Comparison of ENCODE assay signal across 8 cellular contexts in genomic region chr11:73980001-73980960, GRCh38. TPM values are rescaled to one million over a fixed set of nuclear protein-coding genes. Genes with fewer than 3 reads are reported as not detected.
DNase-seq lines count a peak whose midpoint lies in the region; ATAC-seq and TF ChIP-seq lines count a peak whose summit lies in the region.

No MANE protein-coding gene starts in this region.

- H3K9me3 ChIP-seq in gastrocnemius medialis: no peaks in the 10 kb centered on the region

- peaks cover 0 to 47% of the 10 kb centered on the region in 2 donors for H3K36me3 ChIP-seq in gastrocnemius medialis

- H3K4me3 Mint-ChIP-seq in activated CD8-positive, alpha-beta memory T cell treated with anti-CD3 and anti-CD28 coated beads, Interleukin-2, amount 10 ng/mL, durations not matched to agents 7 days and 5 days: peak overlapping the region; percentile 93

- no peaks in the 10 kb centered on the region for H3K27me3 ChIP-seq in foreskin keratinocyte
- no peaks in the 10 kb centered on the region for H3K27me3 ChIP-seq in gastrocnemius medialis

- H3K9me3 Mint-ChIP-seq in activated CD8-positive, alpha-beta memory T cell treated with anti-CD3 and anti-CD28 coated beads, Interleukin-2, amount 10 ng/mL, durations not matched to agents 7 days and 5 days (ENCODE audit: low read depth): no peaks in the 10 kb centered on the region

- H3K4me3 ChIP-seq in gastrocnemius medialis: peak overlapping the region in 2 of 4 donors; percentile 66 to 78

- in situ Hi-C loops in gastrocnemius medialis (cut with MboI; ENCODE audit: low sequenced_read_pairs in 4 of 4): no loop called here

- no peak for TF ChIP-seq CTCF in foreskin keratinocyte (conservative IDR thresholded peaks at IDR 0.05)
- TF ChIP-seq CTCF in gastrocnemius medialis (IDR thresholded peaks at IDR 0.05 in 4 of 5, conservative IDR thresholded peaks at IDR 0.05 in 1 of 5): no peak

- H3K27ac Mint-ChIP-seq in activated CD8-positive, alpha-beta memory T cell treated with anti-CD3 and anti-CD28 coated beads, Interleukin-2, amount 10 ng/mL, durations not matched to agents 7 days and 5 days: peak overlapping the region; percentile 97

- CTCF ChIA-PET in activated CD8-positive, alpha-beta memory T cell treated with anti-CD3 and anti-CD28 coated beads, Interleukin-2, amount 10 ng/mL, durations not matched to agents 7 days and 5 days (lab: Charles Lee): interaction anchor here (0.8 to 3.0 kb wide), 11 partner anchors 8 to 276 kb away, joined by 3 to 13 read pairs (median 7); partner anchors contain the start of genes C2CD3 and PPME1

- ATAC-seq in GM18517 (IDR thresholded peaks at IDR 0.05; ENCODE audit: unreplicated experiment) (peak; percentile 47), HG02840 (IDR thresholded peaks at IDR 0.05; ENCODE audit: low FRiP score, unreplicated experiment) (peak; percentile 38), foreskin keratinocyte (peak; percentile 3), gastrocnemius medialis (no peak)
- peak; percentile 43 for ATAC-seq in activated CD8-positive, alpha-beta memory T cell treated with anti-CD3 and anti-CD28 coated beads, Interleukin-2, amount 10 ng/mL, durations not matched to agents 7 days and 5 days

- intact Hi-C loops in gastrocnemius medialis (cut with DNase I; ENCODE audit: low total_unique reads): loop anchor here (5.0 kb wide), 1 partner anchor 192 kb away; the partner anchor contains the start of genes C2CD3 and PPME1

- DNase-seq in NCI-H510A (lab: John Stamatoyannopoulos, UW) (peak; percentile 70), foreskin keratinocyte (peak; percentile 53 to 78), gastrocnemius medialis (peak in 1 of 2 donors; percentile 48), globus pallidus (ENCODE audit: low spot score) (no peak), T1000 (lab: John Stamatoyannopoulos, UW) (no peak)
- peak; percentile 92 for DNase-seq in activated CD8-positive, alpha-beta memory T cell treated with anti-CD3 and anti-CD28 coated beads, Interleukin-2, amount 10 ng/mL, durations not matched to agents 7 days and 5 days

- no peak for TF ChIP-seq POLR2A in gastrocnemius medialis (IDR thresholded peaks at IDR 0.05)

- H3K27me3 Mint-ChIP-seq in activated CD8-positive, alpha-beta memory T cell treated with anti-CD3 and anti-CD28 coated beads, Interleukin-2, amount 10 ng/mL, durations not matched to agents 7 days and 5 days: no peaks in the 10 kb centered on the region

- H3K27ac ChIP-seq in foreskin keratinocyte: no peak overlapping the region
- H3K27ac ChIP-seq in gastrocnemius medialis: peak overlapping the region; percentile 27 to 99 (median 95)

- H3K4me1 Mint-ChIP-seq in activated CD8-positive, alpha-beta memory T cell treated with anti-CD3 and anti-CD28 coated beads, Interleukin-2, amount 10 ng/mL, durations not matched to agents 7 days and 5 days: peaks cover 66% of the 10 kb centered on the region

- H3K4me1 ChIP-seq in foreskin keratinocyte: no peaks in the 10 kb centered on the region
- H3K4me1 ChIP-seq in gastrocnemius medialis: peaks cover 12 to 36% of the 10 kb centered on the region in 2 donors

- H3K36me3 Mint-ChIP-seq in activated CD8-positive, alpha-beta memory T cell treated with anti-CD3 and anti-CD28 coated beads, Interleukin-2, amount 10 ng/mL, durations not matched to agents 7 days and 5 days: peaks cover 66% of the 10 kb centered on the region

RNA-seq across cellular contexts. Expression of gene UCP2, which starts 2.4 kb away (rescaled TPM):
- 100 to 1,000 TPM; 199 to 288 TPM for total RNA-seq in activated CD8-positive, alpha-beta memory T cell treated with anti-CD3 and anti-CD28 coated beads, Interleukin-2, amount 10 ng/mL, durations not matched to agents 7 days and 5 days
- total RNA-seq in foreskin keratinocyte: 0.42 and 0.65 TPM in 2 replicates
- polyA plus RNA-seq in foreskin keratinocyte: 1.0 and 1.2 TPM in 2 replicates
- 100 to 1,000 TPM in 1 of 4 donors, 10 to 100 TPM in 3; 16.8 to 284 (median 56.7) TPM for total RNA-seq in gastrocnemius medialis

RNA-seq across cellular contexts. Expression of gene UCP3, which starts 28.6 kb away (rescaled TPM):
- 1 to 10 TPM; 3.3 to 5.2 TPM for total RNA-seq in activated CD8-positive, alpha-beta memory T cell treated with anti-CD3 and anti-CD28 coated beads, Interleukin-2, amount 10 ng/mL, durations not matched to agents 7 days and 5 days
- total RNA-seq in foreskin keratinocyte (0.21 and 0.48 TPM in 2 replicates), gastrocnemius medialis (100 to 1,000 TPM; 489 to 938 (median 679) TPM)
- 0.12 and 0.26 TPM in 2 replicates for polyA plus RNA-seq in foreskin keratinocyte

RNA-seq across cellular contexts. Expression of gene DNAJB13, which starts 29.5 kb away (rescaled TPM):
- total RNA-seq in activated CD8-positive, alpha-beta memory T cell treated with anti-CD3 and anti-CD28 coated beads, Interleukin-2, amount 10 ng/mL, durations not matched to agents 7 days and 5 days: under 1 TPM; 0.26 to 0.29 TPM
- 0.07 TPM in 1 of 2 replicates, not detected in the other for total RNA-seq in foreskin keratinocyte
- polyA plus RNA-seq in foreskin keratinocyte: not detected in 2 replicates
- total RNA-seq in gastrocnemius medialis: not detected

Comparison
In these comparisons a context has a peak if more than half of its experiments do, and no peak if none do; other contexts are left out.
1. ATAC-seq: peak in GM18517 (single experiment), HG02840 (single experiment), activated CD8-positive, alpha-beta memory T cell treated with anti-CD3 and anti-CD28 coated beads, Interleukin-2, amount 10 ng/mL, durations not matched to agents 7 days and 5 days (single experiment) and foreskin keratinocyte (single experiment); none in gastrocnemius medialis (0 of 2).
2. DNase-seq: peak in NCI-H510A (single experiment), activated CD8-positive, alpha-beta memory T cell treated with anti-CD3 and anti-CD28 coated beads, Interleukin-2, amount 10 ng/mL, durations not matched to agents 7 days and 5 days (single experiment) and foreskin keratinocyte (2 of 2); none in globus pallidus (single experiment) and T1000 (single experiment).
3. RNA of gene UCP2, which starts 2.4 kb away (total RNA-seq): 199 to 288 TPM in activated CD8-positive, alpha-beta memory T cell treated with anti-CD3 and anti-CD28 coated beads, Interleukin-2, amount 10 ng/mL, durations not matched to agents 7 days and 5 days and 16.8 to 284 TPM in gastrocnemius medialis; 0.42 to 0.65 TPM in foreskin keratinocyte; every median in the first group is over 10 times any median in the second.
4. RNA of gene UCP3, which starts 28.6 kb away (total RNA-seq): 489 to 938 TPM in gastrocnemius medialis; 3.3 to 5.2 TPM in activated CD8-positive, alpha-beta memory T cell treated with anti-CD3 and anti-CD28 coated beads, Interleukin-2, amount 10 ng/mL, durations not matched to agents 7 days and 5 days and 0.21 to 0.48 TPM in foreskin keratinocyte; every median in the first group is over 10 times any median in the second.